1 cellular context compared by ENCODE assay signal in genomic region chr22:22865311-22866072, GRCh38.
TF ChIP-seq lines count a peak whose summit lies in the region.

No MANE protein-coding gene starts in this region.

TF ChIP-seq in GM23338, 12 proteins besides CTCF, POLR2A, EP300 and RAD21 (continued from another document):
- TF ChIP-seq ETS1 (IDR thresholded peaks at IDR 0.05): no peak
- TF ChIP-seq EZH2phosphoT487 (IDR thresholded peaks at IDR 0.05; ENCODE audit: unreplicated experiment): no peak
- TF ChIP-seq NANOG (IDR thresholded peaks at IDR 0.05; ENCODE audit: borderline replicate concordance): no peak
